ENCODE assay signal across 16 cellular contexts in the genomic region with DNA sequence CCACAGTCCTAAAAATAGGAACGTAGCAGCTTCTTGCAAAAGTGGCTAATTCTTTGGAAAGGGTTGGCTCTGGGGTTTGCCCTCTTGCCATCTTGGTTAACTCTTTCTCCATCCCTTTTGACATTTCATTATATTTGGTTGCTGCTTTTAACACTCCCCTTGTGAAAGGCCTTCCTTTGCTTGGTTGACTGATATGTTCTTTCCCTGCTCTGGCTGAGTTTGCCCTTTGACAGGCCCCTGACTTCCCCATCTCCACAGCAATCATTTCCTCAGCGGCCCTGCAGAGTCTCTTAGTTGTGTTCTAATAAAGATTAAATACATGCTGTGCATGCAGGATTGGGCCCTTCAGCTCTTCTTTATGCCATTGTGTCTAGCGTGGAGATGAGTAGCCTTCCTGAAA.
DNase-seq lines count a peak whose midpoint lies in the region; ATAC-seq and TF ChIP-seq lines count a peak whose summit lies in the region.
"Had no signal": no experiment of that assay in that cellular context is flagged by ENCODE, and none has a peak within 500 bp of the region (broad histone marks: within the 10 kb centered on the region; RNA-seq: fewer than 3 reads in every experiment).

No MANE protein-coding gene starts in this region.

- H3K27me3 Mint-ChIP-seq in CD14-positive monocyte (ENCODE audit: low read depth in 3 of 3) = peaks cover 0 to 2% (median 0%) of the 10 kb centered on the region in 3 donors

- no peak for TF ChIP-seq CTCF in CD14-positive monocyte (IDR thresholded peaks at IDR 0.05)

- H3K27ac ChIP-seq in mesodermal cell (ENCODE audit: low read depth, low read length, severe bottlenecking) = peak overlapping the region; percentile 16
- H3K27ac ChIP-seq: A549 had no signal

- no peaks in the 10 kb centered on the region for H3K9me3 ChIP-seq in mesodermal cell (ENCODE audit: control insufficient read depth, low read length)
- H3K9me3 ChIP-seq: A549 had no signal

- intact Hi-C loops in CD14-positive monocyte (cut with micrococcal nuclease) = no loop called here

- DNase-seq in GDM1 (lab: John Stamatoyannopoulos, UW) = peak; percentile 5
- DNase-seq in Kasumi-1 (lab: John Stamatoyannopoulos, UW) = peak; percentile 58 to 75
- DNase-seq in SKM-1 treated with dmso at 0.1 percent for 144 hours (lab: John Stamatoyannopoulos, UW; ENCODE audit: unreplicated experiment) = peak; percentile 83
- DNase-seq in CD14-positive monocyte (ENCODE audit: low spot score) = no peak
- DNase-seq: Caco-2; CD8-positive, alpha-beta memory T cell; DND-41; H7; IMR-90 had no signal

- no peak overlapping the region for H3K4me3 ChIP-seq in mesodermal cell (ENCODE audit: extremely low read depth, insufficient read depth, low read length, poor library complexity, severe bottlenecking)
- H3K4me3 ChIP-seq: A549, GM12878, GM23338 had no signal

- ATAC-seq in GM18517 (IDR thresholded peaks at IDR 0.05; ENCODE audit: unreplicated experiment) (no peak), GM21367 (IDR thresholded peaks at IDR 0.05; ENCODE audit: unreplicated experiment) (no peak), HG02798 (IDR thresholded peaks at IDR 0.05; ENCODE audit: poor library complexity, unreplicated experiment) (no peak)
- ATAC-seq: A549, GM12878, GM23338 had no signal

- H3K36me3 Mint-ChIP-seq in CD14-positive monocyte = no peaks in the 10 kb centered on the region
- H3K36me3 Mint-ChIP-seq: CD8-positive, alpha-beta memory T cell had no signal

- no peak overlapping the region for H3K27ac Mint-ChIP-seq in CD14-positive monocyte
- H3K27ac Mint-ChIP-seq: CD8-positive, alpha-beta memory T cell; GM23338 had no signal

- H3K36me3 ChIP-seq in mesodermal cell (ENCODE audit: control insufficient read depth, insufficient read depth, low read length) = no peaks in the 10 kb centered on the region

- no peak overlapping the region for H3K4me3 Mint-ChIP-seq in CD14-positive monocyte
- H3K4me3 Mint-ChIP-seq: CD8-positive, alpha-beta memory T cell; GM23338 had no signal

- no peaks in the 10 kb centered on the region for H3K4me1 Mint-ChIP-seq in CD14-positive monocyte
- H3K4me1 Mint-ChIP-seq: CD8-positive, alpha-beta memory T cell; GM23338 had no signal

- 25 to 78% methylated on average over 1 to 3 of the region's 3 CpGs for WGBS in mesodermal cell (ENCODE audit: insufficient coverage in 2 of 2), 2 experiments

- no peaks in the 10 kb centered on the region for H3K4me1 ChIP-seq in mesodermal cell (ENCODE audit: control insufficient read depth, insufficient read depth, low read length, poor library complexity, severe bottlenecking)
- H3K4me1 ChIP-seq: A549, Caco-2 had no signal

- peaks cover 0 to 5% (median 1%) of the 10 kb centered on the region in 7 donors for H3K9me3 Mint-ChIP-seq in CD14-positive monocyte
- H3K9me3 Mint-ChIP-seq: CD8-positive, alpha-beta memory T cell; GM23338 had no signal
